ENCODE assay signal across 8 cellular contexts in genomic region chr5:137660349-137660817, GRCh38.
DNase-seq lines count a peak whose midpoint lies in the region; ATAC-seq, FAIRE-seq and TF ChIP-seq lines count a peak whose summit lies in the region.

No MANE protein-coding gene starts in this region.

- dilution Hi-C loops in endothelial cell of umbilical vein (cut with MboI; ENCODE audit: extremely low pct_ligation_motif_present, low sequenced_read_pairs), result loop anchor here (25.0 kb wide), 1 partner anchor 102 kb away; the partner anchor contains the start of gene HNRNPA0

- peak overlapping the region; percentile 10 for H3K4me2 ChIP-seq in endothelial cell of umbilical vein (ENCODE audit: insufficient read depth, low read length)

- H3K4me3 ChIP-seq in endothelial cell of umbilical vein (replicated peaks in 1 of 3; ENCODE audit: insufficient read depth in 1 of 3, low read depth in 1 of 3, low read length in 3 of 3), result no peak overlapping the region

- TF ChIP-seq POLR2A in endothelial cell of umbilical vein (IDR thresholded peaks at IDR 0.05; ENCODE audit: low read depth, low read length), result no peak

- H3K4me1 ChIP-seq in endothelial cell of umbilical vein (ENCODE audit: control insufficient read depth, extremely low read depth, insufficient read depth, low read length), result peaks cover 4% of the 10 kb centered on the region

- DNase-seq in COLO668 (lab: John Stamatoyannopoulos, UW; ENCODE audit: unreplicated experiment) (peak; percentile 66), NCI-H82 treated with DMSO at 0.1 percent for 48 hours (lab: John Stamatoyannopoulos, UW; ENCODE audit: unreplicated experiment) (peak; percentile 53), endothelial cell of umbilical vein (ENCODE audit: low read depth, low spot score) (peak; percentile 90), mucosa of gallbladder (ENCODE audit: low spot score) (peak; percentile 81)
- peak; percentile 18 to 39 (median 22) for DNase-seq in activated CD8-positive, alpha-beta memory T cell treated with anti-CD3 and anti-CD28 coated beads for 48 hours (ENCODE audit: low read depth in 2 of 3, low spot score in 2 of 3)
- peak; percentile 30 to 57 for DNase-seq in stimulated activated CD8-positive, alpha-beta memory T cell treated with anti-CD3 and anti-CD28 coated beads, Interleukin-7, amount 100 ng/mL, for 1 hour (ENCODE audit: low read depth in 2 of 2)

- H3K9me3 ChIP-seq in endothelial cell of umbilical vein (replicated peaks; ENCODE audit: control insufficient read depth, insufficient read depth, low read length), result no peaks in the 10 kb centered on the region

- peak overlapping the region; percentile 44 for H2AFZ ChIP-seq in endothelial cell of umbilical vein (ENCODE audit: low read depth, low read length)

- H3K27ac ChIP-seq in endothelial cell of umbilical vein (ENCODE audit: insufficient read depth, low read depth, low read length), result no peak overlapping the region

- peak; percentile 75 to 78 for TF ChIP-seq CTCF in endothelial cell of umbilical vein (IDR thresholded peaks at IDR 0.05; ENCODE audit: extremely low read depth in 1 of 2, insufficient read depth in 1 of 2, low read depth in 1 of 2, low read length in 2 of 2)

- intact Hi-C loops in endothelial cell of umbilical vein (cut with micrococcal nuclease), result loop anchor here (1.0 kb wide), 6 partner anchors 31 to 162 kb away; partner anchors contain the start of gene KLHL3

- H3K9ac ChIP-seq in endothelial cell of umbilical vein (replicated peaks; ENCODE audit: extremely low read depth, insufficient read depth, low read length), result no peak overlapping the region

- ATAC-seq in GM19455 (IDR thresholded peaks at IDR 0.05; ENCODE audit: unreplicated experiment) (peak; percentile 90), HG03575 (IDR thresholded peaks at IDR 0.05; ENCODE audit: extremely low read depth, insufficient number of reproducible peaks, low FRiP score, unreplicated experiment) (peak; percentile 82)

- H3K79me2 ChIP-seq in endothelial cell of umbilical vein (ENCODE audit: control insufficient read depth, insufficient read depth, low read length), result no peaks in the 10 kb centered on the region

- H3K36me3 ChIP-seq in endothelial cell of umbilical vein (ENCODE audit: control insufficient read depth in 2 of 2, extremely low read depth in 1 of 2, insufficient read depth in 2 of 2, low read length in 2 of 2), result peaks cover 0 to 17% of the 10 kb centered on the region in 2 experiments

- POLR2A ChIA-PET in endothelial cell of umbilical vein (lab: Charles Lee), result no interaction called here

- CTCF ChIA-PET in endothelial cell of umbilical vein (lab: Charles Lee), result interaction anchor here (0.6 to 6.1 kb wide), 47 partner anchors 9 to 473 kb away, joined by 3 to 721 read pairs (median 6); partner anchors contain the start of gene KLHL3

- H3K9me1 ChIP-seq in endothelial cell of umbilical vein (replicated peaks; ENCODE audit: control insufficient read depth, extremely low read depth, insufficient read depth, low read length), result no peaks in the 10 kb centered on the region

- no peaks in the 10 kb centered on the region for H3K27me3 ChIP-seq in endothelial cell of umbilical vein (ENCODE audit: control insufficient read depth in 2 of 2, insufficient read depth in 2 of 2, low read length in 2 of 2)

- no TSS peak for BruUV-seq in endothelial cell of umbilical vein (replicated peaks; lab: Mats Ljungman, UMichigan)

- FAIRE-seq in endothelial cell of umbilical vein (lab: Jason Lieb, UNC), result peak; percentile 91

- H4K20me1 ChIP-seq in endothelial cell of umbilical vein (replicated peaks; ENCODE audit: control insufficient read depth, extremely low read depth, insufficient read depth, low read length), result no peaks in the 10 kb centered on the region

TF ChIP-seq in endothelial cell of umbilical vein, 7 proteins besides CTCF, POLR2A, EP300 and RAD21:
- TF ChIP-seq FOS (IDR thresholded peaks at IDR 0.05; ENCODE audit: borderline replicate concordance, insufficient read depth, low read length) (no peak), EZH2 (IDR thresholded peaks at IDR 0.05; ENCODE audit: borderline replicate concordance, low read depth, low read length, severe bottlenecking) (no peak), MYC (IDR thresholded peaks at IDR 0.05; ENCODE audit: low read depth, low read length) (no peak), GATA2 (IDR thresholded peaks at IDR 0.05; ENCODE audit: insufficient read depth, insufficient read length, low read depth, low read length) (no peak), JUN (IDR thresholded peaks at IDR 0.05; ENCODE audit: borderline replicate concordance, insufficient read depth, insufficient read length, low read depth) (no peak), POLR2AphosphoS5 (IDR thresholded peaks at IDR 0.05; ENCODE audit: insufficient read depth, low read depth, low read length) (no peak), MAX (IDR thresholded peaks at IDR 0.05; ENCODE audit: insufficient read depth, insufficient read length) (no peak)
TF ChIP-seq in endothelial cell of umbilical vein: peak in this region for 0.

Comparison
In these comparisons a context has a peak if more than half of its experiments do, and no peak if none do; other contexts are left out.
1. DNase-seq: peak in every context shown above with its lines; median percentile 90 in endothelial cell of umbilical vein; 81 in mucosa of gallbladder; 66 in COLO668; 53 in NCI-H82 treated with DMSO at 0.1 percent for 48 hours; 44 in stimulated activated CD8-positive, alpha-beta memory T cell treated with anti-CD3 and anti-CD28 coated beads, Interleukin-7, amount 100 ng/mL, for 1 hour; 22 in activated CD8-positive, alpha-beta memory T cell treated with anti-CD3 and anti-CD28 coated beads for 48 hours.